Comparison of ENCODE assay signal across 1 cellular context in the genomic region with DNA sequence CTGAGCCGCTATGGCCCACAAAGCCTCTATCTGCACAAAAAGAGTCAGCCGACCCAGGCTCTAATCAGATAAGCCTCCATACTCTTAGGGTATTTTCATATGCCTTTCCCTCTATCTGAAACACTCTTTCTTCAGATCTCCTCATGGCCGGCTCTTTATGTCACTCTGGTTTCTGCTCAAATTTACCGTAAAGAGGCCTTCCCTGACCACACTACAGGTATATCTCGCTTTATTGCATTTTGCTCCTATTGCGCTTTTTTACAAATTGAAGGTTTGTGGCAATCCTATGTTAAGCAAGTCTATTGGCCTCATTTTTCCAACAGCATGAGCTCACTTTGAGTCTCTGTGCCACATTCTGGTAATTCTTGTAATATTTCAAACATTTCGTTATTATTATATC.
TF ChIP-seq lines count a peak whose summit lies in the region.

No MANE protein-coding gene starts in this region.

TF ChIP-seq in GM23338, 12 proteins besides CTCF, POLR2A, EP300 and RAD21 (continued from another document):
- TF ChIP-seq, protein P1, sequence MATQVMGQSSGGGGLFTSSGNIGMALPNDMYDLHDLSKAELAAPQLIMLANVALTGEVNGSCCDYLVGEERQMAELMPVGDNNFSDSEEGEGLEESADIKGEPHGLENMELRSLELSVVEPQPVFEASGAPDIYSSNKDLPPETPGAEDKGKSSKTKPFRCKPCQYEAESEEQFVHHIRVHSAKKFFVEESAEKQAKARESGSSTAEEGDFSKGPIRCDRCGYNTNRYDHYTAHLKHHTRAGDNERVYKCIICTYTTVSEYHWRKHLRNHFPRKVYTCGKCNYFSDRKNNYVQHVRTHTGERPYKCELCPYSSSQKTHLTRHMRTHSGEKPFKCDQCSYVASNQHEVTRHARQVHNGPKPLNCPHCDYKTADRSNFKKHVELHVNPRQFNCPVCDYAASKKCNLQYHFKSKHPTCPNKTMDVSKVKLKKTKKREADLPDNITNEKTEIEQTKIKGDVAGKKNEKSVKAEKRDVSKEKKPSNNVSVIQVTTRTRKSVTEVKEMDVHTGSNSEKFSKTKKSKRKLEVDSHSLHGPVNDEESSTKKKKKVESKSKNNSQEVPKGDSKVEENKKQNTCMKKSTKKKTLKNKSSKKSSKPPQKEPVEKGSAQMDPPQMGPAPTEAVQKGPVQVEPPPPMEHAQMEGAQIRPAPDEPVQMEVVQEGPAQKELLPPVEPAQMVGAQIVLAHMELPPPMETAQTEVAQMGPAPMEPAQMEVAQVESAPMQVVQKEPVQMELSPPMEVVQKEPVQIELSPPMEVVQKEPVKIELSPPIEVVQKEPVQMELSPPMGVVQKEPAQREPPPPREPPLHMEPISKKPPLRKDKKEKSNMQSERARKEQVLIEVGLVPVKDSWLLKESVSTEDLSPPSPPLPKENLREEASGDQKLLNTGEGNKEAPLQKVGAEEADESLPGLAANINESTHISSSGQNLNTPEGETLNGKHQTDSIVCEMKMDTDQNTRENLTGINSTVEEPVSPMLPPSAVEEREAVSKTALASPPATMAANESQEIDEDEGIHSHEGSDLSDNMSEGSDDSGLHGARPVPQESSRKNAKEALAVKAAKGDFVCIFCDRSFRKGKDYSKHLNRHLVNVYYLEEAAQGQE (IDR thresholded peaks at IDR 0.05; ENCODE audit: unreplicated experiment), result no peak
- no peak for TF ChIP-seq CREB1 (CRISPR knock-in tag; IDR thresholded peaks at IDR 0.05; ENCODE audit: low read depth)
